ENCODE assay signal across 28 cellular contexts in genomic region chr6:135465903-135466302, GRCh38. TPM values are rescaled to one million over a fixed set of nuclear protein-coding genes. Genes with fewer than 3 reads are reported as not detected.
DNase-seq lines count a peak whose midpoint lies in the region; ATAC-seq, FAIRE-seq and TF ChIP-seq lines count a peak whose summit lies in the region.
"Had no signal": no experiment of that assay in that cellular context is flagged by ENCODE, and none has a peak within 500 bp of the region (broad histone marks: within the 10 kb centered on the region; RNA-seq: fewer than 3 reads in every experiment).

No MANE protein-coding gene starts in this region.

- no peaks in the 10 kb centered on the region for H3K27me3 Mint-ChIP-seq in activated T-helper 1 cell treated with anti-CD3 and anti-CD28 coated beads, Interleukin-12 subunit alpha, Interleukin-12 subunit beta, Interleukin-2, Interleukin-4 antibody, amounts not matched to agents 30 ng/mL and 10 ng/mL and 1 ng/mL, durations not matched to agents 14 hours and 24 hours and 36 hours (ENCODE audit: insufficient read depth)
- H3K27me3 Mint-ChIP-seq: dendritic cell treated with granulocyte-macrophage colony-stimulating factor and Interleukin-4, amounts not matched to agents 40 ng/mL and 50 ng/mL, for 4 days had no signal

- peaks cover 19% of the 10 kb centered on the region for H3K4me1 Mint-ChIP-seq in activated T-helper 1 cell treated with anti-CD3 and anti-CD28 coated beads, Interleukin-12 subunit alpha, Interleukin-12 subunit beta, Interleukin-2, Interleukin-4 antibody, amounts not matched to agents 30 ng/mL and 10 ng/mL and 1 ng/mL, durations not matched to agents 14 hours and 24 hours and 36 hours (ENCODE audit: low read depth)

- H3K27me3 ChIP-seq in colonic mucosa, result no peaks in the 10 kb centered on the region
- no peaks in the 10 kb centered on the region for H3K27me3 ChIP-seq in Peyer's patch
- H3K27me3 ChIP-seq: BLaER1 treated with 17β-estradiol and CSF1 and Interleukin-3, amounts not matched to agents 10 nM and 100 nM; right lobe of liver; testis had no signal

- H3K4me3 ChIP-seq in GM12865 (ENCODE audit: low read depth, low read length) (no peak overlapping the region), colonic mucosa (no peak overlapping the region), Peyer's patch (no peak overlapping the region)
- H3K4me3 ChIP-seq: BLaER1 treated with 17β-estradiol and CSF1 and Interleukin-3, amounts not matched to agents 10 nM and 100 nM; right lobe of liver; testis had no signal

- H3K9me3 ChIP-seq in colonic mucosa (no peaks in the 10 kb centered on the region), Peyer's patch (no peaks in the 10 kb centered on the region)
- H3K9me3 ChIP-seq: right lobe of liver, testis had no signal

- FAIRE-seq in RCC 7860 (lab: Jason Lieb, UNC), result no peak
- FAIRE-seq: endometrium had no signal

- DNase-seq in GM12865 (ENCODE audit: low read depth), result peak; percentile 24
- DNase-seq in activated T-helper 1 cell treated with anti-CD3 and anti-CD28 coated beads, Interleukin-12 subunit alpha, Interleukin-12 subunit beta, Interleukin-2, Interleukin-4 antibody, amounts not matched to agents 30 ng/mL and 10 ng/mL and 1 ng/mL, durations not matched to agents 14 hours and 24 hours and 36 hours (ENCODE audit: low spot score), result no peak
- DNase-seq in RCC 7860 (ENCODE audit: low spot score), result no peak
- DNase-seq in colonic mucosa, result no peak
- no peak for DNase-seq in Peyer's patch
- DNase-seq: activated CD8-positive, alpha-beta T cell treated with anti-CD3 and anti-CD28 coated beads, Interleukin-2, amount 10 ng/mL, durations not matched to agents 7 days and 5 days; activated gamma-delta T cell; Calu3; caudate nucleus; GOT3; mesendoderm; NCI-H2029 treated with DMSO at 0.1 percent for 48 hours; NCI-H2227 treated with DMSO at 0.1 percent for 48 hours; NCI-H526 treated with DMSO at 0.1 percent for 48 hours; posterior cingulate gyrus; right lobe of liver; stimulated activated CD4-positive, alpha-beta T cell treated with anti-CD3 and anti-CD28 coated beads, Interleukin-12 subunit alpha, Interleukin-12 subunit beta, amount 100 ng/mL, for 4 hours; stimulated activated CD4-positive, alpha-beta T cell treated with anti-CD3 and anti-CD28 coated beads, Interleukin-4, amount 100 ng/mL, for 24 hours; testis had no signal

- H3K27ac Mint-ChIP-seq in activated T-helper 1 cell treated with anti-CD3 and anti-CD28 coated beads, Interleukin-12 subunit alpha, Interleukin-12 subunit beta, Interleukin-2, Interleukin-4 antibody, amounts not matched to agents 30 ng/mL and 10 ng/mL and 1 ng/mL, durations not matched to agents 14 hours and 24 hours and 36 hours, result peak overlapping the region; percentile 52
- H3K27ac Mint-ChIP-seq: activated CD8-positive, alpha-beta T cell treated with anti-CD3 and anti-CD28 coated beads, Interleukin-2, amount 10 ng/mL, durations not matched to agents 7 days and 5 days; dendritic cell treated with granulocyte-macrophage colony-stimulating factor and Interleukin-4, amounts not matched to agents 40 ng/mL and 50 ng/mL, for 4 days; stimulated activated effector memory CD8-positive, alpha-beta T cell treated with anti-CD3 and anti-CD28 coated beads, Interleukin-12 subunit alpha, Interleukin-12 subunit beta, amount 100 ng/mL, for 72 hours; T-helper 1 cell treated with Interleukin-12 subunit alpha and Interleukin-12 subunit beta and Interleukin-4 antibody, amounts not matched to agents 30 μg/mL and 1 μg/mL, for 36 hours had no signal

- peak; percentile 21 for ATAC-seq in GM18909 (IDR thresholded peaks at IDR 0.05; ENCODE audit: poor library complexity, unreplicated experiment)
- peak; percentile 22 for ATAC-seq in HG02973 (IDR thresholded peaks at IDR 0.05; ENCODE audit: unreplicated experiment)
- ATAC-seq in GM19452 (IDR thresholded peaks at IDR 0.05; ENCODE audit: unreplicated experiment), result no peak
- ATAC-seq: activated CD4-positive, CD25-positive, alpha-beta regulatory T cell treated with anti-CD3 and anti-CD28 coated beads, Interleukin-2, amount 50 U/mL, for 24 hours; activated CD8-positive, alpha-beta T cell treated with anti-CD3 and anti-CD28 coated beads, Interleukin-2, amount 10 ng/mL, durations not matched to agents 7 days and 5 days; right lobe of liver; stimulated activated effector memory CD8-positive, alpha-beta T cell treated with anti-CD3 and anti-CD28 coated beads, Interleukin-12 subunit alpha, Interleukin-12 subunit beta, amount 100 ng/mL, for 72 hours had no signal

- H3K9me3 Mint-ChIP-seq in activated T-helper 1 cell treated with anti-CD3 and anti-CD28 coated beads, Interleukin-12 subunit alpha, Interleukin-12 subunit beta, Interleukin-2, Interleukin-4 antibody, amounts not matched to agents 30 ng/mL and 10 ng/mL and 1 ng/mL, durations not matched to agents 14 hours and 24 hours and 36 hours, result peaks cover 3% of the 10 kb centered on the region
- H3K9me3 Mint-ChIP-seq: dendritic cell treated with granulocyte-macrophage colony-stimulating factor and Interleukin-4, amounts not matched to agents 40 ng/mL and 50 ng/mL, for 4 days; stimulated activated effector memory CD8-positive, alpha-beta T cell treated with anti-CD3 and anti-CD28 coated beads, Interleukin-12 subunit alpha, Interleukin-12 subunit beta, amount 100 ng/mL, for 72 hours; T-helper 1 cell treated with Interleukin-12 subunit alpha and Interleukin-12 subunit beta and Interleukin-4 antibody, amounts not matched to agents 30 μg/mL and 1 μg/mL, for 36 hours had no signal

- H3K4me3 Mint-ChIP-seq in activated T-helper 1 cell treated with anti-CD3 and anti-CD28 coated beads, Interleukin-12 subunit alpha, Interleukin-12 subunit beta, Interleukin-2, Interleukin-4 antibody, amounts not matched to agents 30 ng/mL and 10 ng/mL and 1 ng/mL, durations not matched to agents 14 hours and 24 hours and 36 hours, result no peak overlapping the region
- H3K4me3 Mint-ChIP-seq: activated CD8-positive, alpha-beta T cell treated with anti-CD3 and anti-CD28 coated beads, Interleukin-2, amount 10 ng/mL, durations not matched to agents 7 days and 5 days; dendritic cell treated with granulocyte-macrophage colony-stimulating factor and Interleukin-4, amounts not matched to agents 40 ng/mL and 50 ng/mL, for 4 days; stimulated activated effector memory CD8-positive, alpha-beta T cell treated with anti-CD3 and anti-CD28 coated beads, Interleukin-12 subunit alpha, Interleukin-12 subunit beta, amount 100 ng/mL, for 72 hours; T-helper 1 cell treated with Interleukin-12 subunit alpha and Interleukin-12 subunit beta and Interleukin-4 antibody, amounts not matched to agents 30 μg/mL and 1 μg/mL, for 36 hours had no signal

- H3K36me3 Mint-ChIP-seq in activated T-helper 1 cell treated with anti-CD3 and anti-CD28 coated beads, Interleukin-12 subunit alpha, Interleukin-12 subunit beta, Interleukin-2, Interleukin-4 antibody, amounts not matched to agents 30 ng/mL and 10 ng/mL and 1 ng/mL, durations not matched to agents 14 hours and 24 hours and 36 hours (ENCODE audit: low read depth), result peaks cover 45% of the 10 kb centered on the region

- H3K27ac ChIP-seq in colonic mucosa, result no peak overlapping the region
- no peak overlapping the region for H3K27ac ChIP-seq in Peyer's patch
- H3K27ac ChIP-seq: BLaER1 treated with 17β-estradiol and CSF1 and Interleukin-3, amounts not matched to agents 10 nM and 100 nM; right lobe of liver; testis had no signal

- TF ChIP-seq POLR2A in Peyer's patch (IDR thresholded peaks at IDR 0.05), result no peak

- H3K4me1 ChIP-seq in colonic mucosa (no peaks in the 10 kb centered on the region), Peyer's patch (peaks cover 0 to 5% (median 0%) of the 10 kb centered on the region in 4 donors)
- H3K4me1 ChIP-seq: right lobe of liver, testis had no signal

- no peak overlapping the region for H3K9ac ChIP-seq in colonic mucosa (ENCODE audit: low read depth in 2 of 2, low read length in 2 of 2)
- H3K9ac ChIP-seq: BLaER1 treated with 17β-estradiol and CSF1 and Interleukin-3, amounts not matched to agents 10 nM and 100 nM had no signal

- intact Hi-C loops in activated T-helper 1 cell treated with anti-CD3 and anti-CD28 coated beads, Interleukin-12 subunit alpha, Interleukin-12 subunit beta, Interleukin-2, Interleukin-4 antibody, amounts not matched to agents 30 ng/mL and 10 ng/mL and 1 ng/mL, durations not matched to agents 14 hours and 24 hours and 36 hours (cut with micrococcal nuclease), result no loop called here
- intact Hi-C loops in colonic mucosa (cut with DNase I), result no loop called here

- TF ChIP-seq CTCF in GM12865 (IDR thresholded peaks at IDR 0.05; ENCODE audit: insufficient read depth, low read depth, low read length, missing control alignments), result no peak
- TF ChIP-seq CTCF in colonic mucosa (IDR thresholded peaks at IDR 0.05), result no peak
- no peak for TF ChIP-seq CTCF in Peyer's patch (IDR thresholded peaks at IDR 0.05)

- H3K36me3 ChIP-seq in colonic mucosa (no peaks in the 10 kb centered on the region), Peyer's patch (peaks cover 0 to 6% (median 0%) of the 10 kb centered on the region in 3 donors)

RNA-seq across cellular contexts. Expression of gene AHI1, which starts 31.6 kb away (rescaled TPM):
- 142 and 146 TPM in 2 replicates for total RNA-seq in activated T-helper 1 cell treated with anti-CD3 and anti-CD28 coated beads, Interleukin-12 subunit alpha, Interleukin-12 subunit beta, Interleukin-2, Interleukin-4 antibody, amounts not matched to agents 30 ng/mL and 10 ng/mL and 1 ng/mL, durations not matched to agents 14 hours and 24 hours and 36 hours
- total RNA-seq in colonic mucosa (10 to 100 TPM; 21.0 to 25.5 TPM), Peyer's patch (100 to 1,000 TPM in 1 of 4 donors, 10 to 100 TPM in 2, 1 to 10 TPM in 1; 4.4 to 141 (median 17.6) TPM)
